In genomic region chr6:23499549-23499948, GRCh38 we compare ENCODE assay signal across 23 cellular contexts.
"Had no signal": no experiment of that assay in that cellular context is flagged by ENCODE, and none has a peak within 500 bp of the region (broad histone marks: within the 10 kb centered on the region; RNA-seq: fewer than 3 reads in every experiment).

No MANE protein-coding gene starts in this region.

- H2AFZ ChIP-seq: hepatocyte had no signal

- FAIRE-seq: endothelial cell of umbilical vein, pancreas had no signal

- H3K4me3 ChIP-seq: hepatocyte, lung, pancreas, suprapubic skin, tibial artery, upper lobe of left lung, uterus had no signal

- H3K4me2 ChIP-seq: hepatocyte had no signal

- H3K4me1 ChIP-seq: foreskin keratinocyte, pancreas, suprapubic skin, tibial artery, upper lobe of left lung, uterus had no signal

- H3K36me3 ChIP-seq: pancreas, suprapubic skin, tibial artery, upper lobe of left lung, uterus had no signal

- ATAC-seq: foreskin keratinocyte; left colon; left ventricle myocardium superior; pancreas; right cardiac atrium; stimulated activated effector memory CD8-positive, alpha-beta T cell treated with anti-CD3 and anti-CD28 coated beads, Interleukin-12 subunit alpha, Interleukin-12 subunit beta, amount 100 ng/mL, for 72 hours; stimulated activated naive CD8-positive, alpha-beta T cell treated with anti-CD3 and anti-CD28 coated beads, Interleukin-15, Interleukin-2, amounts not matched to agents 100 U/mL and 50 U/mL, for 24 hours had no signal

- H3K27ac ChIP-seq: foreskin keratinocyte, hepatocyte, pancreas, suprapubic skin, tibial artery, upper lobe of left lung, uterus had no signal

- DNase-seq: effector CD4-positive, alpha-beta T cell; endodermal cell; erythroblast; foreskin keratinocyte; head of caudate nucleus; left colon; left ventricle myocardium superior; mesendoderm; naive B cell; occipital lobe; pancreas; right cardiac atrium; stimulated activated CD4-positive, alpha-beta T cell treated with anti-CD3 and anti-CD28 coated beads, Interleukin-4, amount 100 ng/mL, for 1 hour; stimulated activated CD8-positive, alpha-beta memory T cell treated with anti-CD3 and anti-CD28 coated beads, Interleukin-4, amount 100 ng/mL, for 48 hours; stimulated activated naive CD8-positive, alpha-beta T cell treated with anti-CD3 and anti-CD28 coated beads, Interleukin-15, Interleukin-2, amounts not matched to agents 100 U/mL and 50 U/mL, for 24 hours; tibial artery; upper lobe of left lung; uterus had no signal

- H3K27me3 ChIP-seq: foreskin keratinocyte, hepatocyte, pancreas, suprapubic skin, tibial artery, upper lobe of left lung, uterus had no signal

- H3K9me3 ChIP-seq: pancreas, suprapubic skin, tibial artery, upper lobe of left lung, uterus had no signal

- H3K79me2 ChIP-seq: hepatocyte had no signal
